Comparison of ENCODE assay signal across 15 cellular contexts in the genomic region with DNA sequence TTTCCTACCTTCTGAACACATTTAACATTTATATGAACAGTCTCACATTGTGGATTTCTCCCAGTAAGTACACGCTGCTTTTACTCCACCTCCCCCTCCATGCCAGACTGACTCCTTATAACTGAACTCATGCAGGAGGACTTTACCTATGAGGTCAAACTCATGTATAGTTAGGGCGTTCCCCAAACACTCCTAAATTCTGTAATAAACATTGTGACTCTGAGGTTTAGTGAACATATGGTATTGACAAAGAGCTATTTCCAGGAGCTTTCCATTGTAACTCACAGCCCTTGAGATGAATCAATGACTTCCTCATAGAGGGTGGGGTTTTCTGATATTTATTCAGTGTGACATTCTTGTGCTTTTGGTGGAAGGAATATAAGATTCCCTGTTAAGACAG.
A peak's percentile ranks its signal among the peaks of the same experiment; 100 is the strongest.
DNase-seq lines count a peak whose midpoint lies in the region; ATAC-seq, FAIRE-seq and TF ChIP-seq lines count a peak whose summit lies in the region.
"Had no signal": no experiment of that assay in that cellular context is flagged by ENCODE, and none has a peak within 500 bp of the region (broad histone marks: within the 10 kb centered on the region; RNA-seq: fewer than 3 reads in every experiment).

No MANE protein-coding gene starts in this region.

- H3K27me3 ChIP-seq in bronchial epithelial cell (ENCODE audit: control insufficient read depth, insufficient read depth, low read length) (no peaks in the 10 kb centered on the region), small intestine (ENCODE audit: control insufficient read depth in 2 of 2, insufficient read depth in 2 of 2, low read length in 2 of 2) (peaks cover 0 to 4% of the 10 kb centered on the region in 2 donors), SJCRH30 (no peaks in the 10 kb centered on the region)
- H3K27me3 ChIP-seq: BLaER1 treated with 17β-estradiol and CSF1 and Interleukin-3, amounts not matched to agents 10 nM and 100 nM had no signal

- H3K4me1 ChIP-seq in mucosa of descending colon (ENCODE audit: low read depth) (peaks cover 5% of the 10 kb centered on the region), small intestine (ENCODE audit: control insufficient read depth in 2 of 2, insufficient read depth in 1 of 2, low read depth in 1 of 2, low read length in 1 of 2) (no peaks in the 10 kb centered on the region), SJCRH30 (no peaks in the 10 kb centered on the region)
- H3K4me1 ChIP-seq: BLaER1 treated with 17β-estradiol and CSF1 and Interleukin-3, amounts not matched to agents 10 nM and 100 nM had no signal

- 74 to 89% (median 77%) methylated on average over 2 of the region's 2 CpGs for WGBS in small intestine, 3 donors

- no peaks in the 10 kb centered on the region for H3K9me3 ChIP-seq in mucosa of descending colon
- no peaks in the 10 kb centered on the region for H3K9me3 ChIP-seq in small intestine (ENCODE audit: control insufficient read depth, low read depth)
- H3K9me3 ChIP-seq in SJCRH30 (replicated peaks) = no peaks in the 10 kb centered on the region

- ATAC-seq in mucosa of descending colon = peak; percentile 93
- ATAC-seq: CD8-positive, alpha-beta T cell; HepG2 had no signal

- no peak overlapping the region for H3K4me3 ChIP-seq in bronchial epithelial cell (ENCODE audit: low read depth, low read length)
- no peak overlapping the region for H3K4me3 ChIP-seq in mucosa of descending colon
- no peak overlapping the region for H3K4me3 ChIP-seq in small intestine (ENCODE audit: low read depth in 1 of 2, low read length in 2 of 2)
- H3K4me3 ChIP-seq in SJCRH30 = no peak overlapping the region
- H3K4me3 ChIP-seq: BLaER1 treated with 17β-estradiol and CSF1 and Interleukin-3, amounts not matched to agents 10 nM and 100 nM had no signal

- FAIRE-seq in bronchial epithelial cell (lab: Jason Lieb, UNC) = no peak
- no peak for FAIRE-seq in small intestine (lab: Jason Lieb, UNC)
- FAIRE-seq: GM19239, H1, HepG2 had no signal

- no peak for TF ChIP-seq CTCF in bronchial epithelial cell (IDR thresholded peaks at IDR 0.05; ENCODE audit: insufficient read depth, low read length, severe bottlenecking)
- TF ChIP-seq CTCF in mucosa of descending colon (IDR thresholded peaks at IDR 0.05) = no peak

- no peak overlapping the region for H3K27ac ChIP-seq in small intestine (ENCODE audit: low read depth in 1 of 2, low read length in 1 of 2)
- H3K27ac ChIP-seq in SJCRH30 = no peak overlapping the region
- H3K27ac ChIP-seq: BLaER1 treated with 17β-estradiol and CSF1 and Interleukin-3, amounts not matched to agents 10 nM and 100 nM had no signal

- H3K36me3 ChIP-seq in bronchial epithelial cell (ENCODE audit: control insufficient read depth, insufficient read depth, low read length) (no peaks in the 10 kb centered on the region), mucosa of descending colon (ENCODE audit: low read depth) (no peaks in the 10 kb centered on the region), small intestine (ENCODE audit: control insufficient read depth in 2 of 2, insufficient read depth in 2 of 2, low read length in 2 of 2) (no peaks in the 10 kb centered on the region), SJCRH30 (no peaks in the 10 kb centered on the region)
- H3K36me3 ChIP-seq: BLaER1 treated with 17β-estradiol and CSF1 and Interleukin-3, amounts not matched to agents 10 nM and 100 nM had no signal

- intact Hi-C loops in mucosa of descending colon (cut with DNase I, micrococcal nuclease) = loop anchor here in 1 of 2 donors (5.0 kb wide), 1 partner anchor 104 kb away; no protein-coding TSS in a partner anchor

- peak; percentile 56 for DNase-seq in NCI-H748 (lab: John Stamatoyannopoulos, UW; ENCODE audit: unreplicated experiment)
- peak; percentile 13 for DNase-seq in bronchial epithelial cell (ENCODE audit: low read depth)
- peak in 1 of 3 donors; percentile 33 for DNase-seq in mucosa of descending colon
- peak; percentile 8 for DNase-seq in small intestine
- DNase-seq in SJCRH30 = no peak
- DNase-seq in stimulated activated naive CD4-positive, alpha-beta T cell (lab: John Stamatoyannopoulos, UW) = no peak
- no peak for DNase-seq in T-helper 2 cell
- DNase-seq: CD8-positive, alpha-beta T cell; DMS79 treated with DMSO at 0.1 percent for 48 hours; GF-D8; H9 had no signal

Comparison
In these comparisons a context has a peak if more than half of its experiments do, and no peak if none do; other contexts are left out.
1. DNase-seq: peak in NCI-H748 (single experiment), bronchial epithelial cell (single experiment) and small intestine (single experiment); none in SJCRH30 (0 of 2), stimulated activated naive CD4-positive, alpha-beta T cell (0 of 6) and T-helper 2 cell (0 of 5).